ENCODE assay signal across 8 cellular contexts in the genomic region with DNA sequence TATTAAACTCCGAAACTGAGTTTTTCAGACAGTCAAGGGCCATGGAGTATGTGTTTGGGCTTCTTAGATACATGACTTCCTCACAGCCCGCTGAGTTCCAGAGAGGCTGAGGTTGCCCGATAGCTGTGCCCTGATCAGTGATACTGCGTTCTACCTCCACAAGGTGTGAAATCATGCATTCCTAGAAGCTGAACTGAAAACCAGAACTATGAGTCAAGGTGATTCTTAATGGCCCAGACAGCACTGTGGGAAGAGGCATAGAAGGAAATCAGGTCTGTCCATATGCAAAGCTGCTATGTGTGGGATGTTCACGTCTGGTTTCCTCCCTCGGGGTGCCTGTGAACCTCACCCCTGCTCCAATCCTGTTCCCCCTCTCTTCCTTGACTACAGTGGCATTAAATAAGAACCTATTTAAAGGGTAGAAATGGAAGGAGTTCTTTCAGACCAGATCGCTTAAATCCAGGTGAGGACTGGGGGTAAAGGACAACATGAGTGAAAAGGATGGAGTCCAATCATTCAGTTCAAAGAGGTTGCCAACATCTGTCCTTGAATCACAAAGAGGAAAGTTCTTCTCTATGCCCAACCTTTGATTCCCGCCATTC.
DNase-seq lines count a peak whose midpoint lies in the region; ATAC-seq and TF ChIP-seq lines count a peak whose summit lies in the region.

No MANE protein-coding gene starts in this region.

- TF ChIP-seq EP300 in tibial nerve (IDR thresholded peaks at IDR 0.05), result no peak

- H3K4me1 ChIP-seq in ACC112 (ENCODE audit: control insufficient read depth, insufficient read depth, low read length, unreplicated experiment) (peaks cover 69% of the 10 kb centered on the region), tibial nerve (peaks cover 0 to 75% (median 52%) of the 10 kb centered on the region in 4 donors)

- peak overlapping the region in 1 of 2 donors; percentile 15 for H3K27ac Mint-ChIP-seq in activated naive CD4-positive, alpha-beta T cell treated with anti-CD3 and anti-CD28 coated beads, Interleukin-2, amount 50 U/mL, for 72 hours

- no peak for TF ChIP-seq CTCF in tibial nerve (IDR thresholded peaks at IDR 0.05)

- 92 to 95% methylated on average over 8 of the region's 8 CpGs for WGBS in tibial nerve, 2 donors

- H3K27ac ChIP-seq in ACC112 (ENCODE audit: low read depth, low read length) (peak overlapping the region; percentile 98), tibial nerve (peak overlapping the region in 2 of 4 donors; percentile 85 to 89)

- H3K27me3 ChIP-seq in ACC112 (ENCODE audit: insufficient read depth, low read length) (no peaks in the 10 kb centered on the region), tibial nerve (no peaks in the 10 kb centered on the region)

- peaks cover 64% of the 10 kb centered on the region for H3K79me2 ChIP-seq in ACC112 (ENCODE audit: control insufficient read depth, insufficient read depth, low read length, unreplicated experiment)

- H3K9me3 Mint-ChIP-seq in activated naive CD4-positive, alpha-beta T cell treated with anti-CD3 and anti-CD28 coated beads, Interleukin-2, amount 50 U/mL, for 72 hours, result no peaks in the 10 kb centered on the region

- H3K4me3 ChIP-seq in ACC112 (ENCODE audit: low read depth, low read length) (no peak overlapping the region), tibial nerve (no peak overlapping the region)

- no peaks in the 10 kb centered on the region for H3K9me3 ChIP-seq in tibial nerve

- DNase-seq in activated naive CD4-positive, alpha-beta T cell treated with anti-CD3 and anti-CD28 coated beads, Interleukin-2, amount 50 U/mL, for 72 hours (ENCODE audit: low spot score in 2 of 2), result peak in 1 of 2 donors; percentile 36
- peak; percentile 18 to 25 for DNase-seq in stimulated activated CD8-positive, alpha-beta memory T cell treated with anti-CD3 and anti-CD28 coated beads, Interleukin-2, amount 100 ng/mL, for 48 hours (ENCODE audit: low read depth in 2 of 2)
- no peak for DNase-seq in NCI-H2081 treated with DMSO at 0.1 percent for 48 hours (lab: John Stamatoyannopoulos, UW)
- no peak for DNase-seq in NCI-H748 (lab: John Stamatoyannopoulos, UW; ENCODE audit: unreplicated experiment)
- no peak for DNase-seq in tibial nerve (ENCODE audit: low spot score in 2 of 2)

- no peaks in the 10 kb centered on the region for H3K36me3 ChIP-seq in ACC112 (ENCODE audit: insufficient read depth, low read length)
- no peaks in the 10 kb centered on the region for H3K36me3 ChIP-seq in tibial nerve

- no peaks in the 10 kb centered on the region for H3K36me3 Mint-ChIP-seq in activated naive CD4-positive, alpha-beta T cell treated with anti-CD3 and anti-CD28 coated beads, Interleukin-2, amount 50 U/mL, for 72 hours

- no peak for TF ChIP-seq POLR2A in tibial nerve (IDR thresholded peaks at IDR 0.05)

- H2AFZ ChIP-seq in ACC112 (ENCODE audit: low read length, unreplicated experiment), result no peak overlapping the region

- peak; percentile 54 for ATAC-seq in GM19455 (IDR thresholded peaks at IDR 0.05; ENCODE audit: unreplicated experiment)
- ATAC-seq in HG03442 (IDR thresholded peaks at IDR 0.05; ENCODE audit: unreplicated experiment), result peak; percentile 71
- peak; percentile 87 to 93 for ATAC-seq in activated naive CD4-positive, alpha-beta T cell treated with anti-CD3 and anti-CD28 coated beads, Interleukin-2, amount 50 U/mL, for 72 hours

Comparison
In these comparisons a context has a peak if more than half of its experiments do, and no peak if none do; other contexts are left out.
1. DNase-seq: peak in stimulated activated CD8-positive, alpha-beta memory T cell treated with anti-CD3 and anti-CD28 coated beads, Interleukin-2, amount 100 ng/mL, for 48 hours (2 of 2); none in NCI-H2081 treated with DMSO at 0.1 percent for 48 hours (single experiment), NCI-H748 (single experiment) and tibial nerve (0 of 2).
2. Peak in every context shown above with its lines, with median percentiles within 50 percentile points of each other: ATAC-seq.